14 cellular contexts compared by ENCODE assay signal in the genomic region with DNA sequence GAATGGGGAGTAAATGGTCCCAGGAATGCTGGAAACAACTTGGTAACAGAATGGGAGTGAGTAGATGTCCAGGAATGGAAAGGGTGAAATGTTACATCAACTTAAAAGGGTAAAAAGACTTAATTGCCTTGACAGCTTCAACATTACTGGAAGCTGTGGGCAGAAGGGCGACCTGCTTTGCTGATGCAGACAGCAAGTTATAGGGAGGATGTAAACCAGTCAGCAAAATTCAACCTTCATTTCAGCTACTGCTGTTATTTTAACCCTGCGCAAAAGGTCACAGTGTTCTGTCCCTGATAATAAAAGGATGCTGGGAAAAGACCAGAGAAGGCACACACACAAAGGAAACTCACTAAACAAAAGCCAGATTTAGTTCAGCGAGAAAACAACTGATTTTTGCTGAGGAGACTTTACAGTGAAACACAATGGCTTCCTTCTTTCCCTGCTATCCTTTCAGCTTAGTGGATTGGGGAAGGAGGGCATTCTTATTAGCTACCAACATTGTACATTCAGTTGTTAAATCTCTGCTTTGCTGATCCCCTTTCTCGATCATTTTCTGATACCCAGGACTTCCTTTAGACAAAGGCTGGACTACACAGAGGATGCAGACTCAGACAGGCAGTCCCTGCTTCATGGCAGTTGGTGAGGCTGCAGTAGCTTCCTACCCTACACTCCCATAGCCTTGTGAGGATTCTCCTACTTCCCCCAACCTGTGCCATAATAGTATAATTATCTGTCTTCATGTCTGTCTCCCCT.
DNase-seq lines count a peak whose midpoint lies in the region; ATAC-seq and TF ChIP-seq lines count a peak whose summit lies in the region.
"Had no signal": no experiment of that assay in that cellular context is flagged by ENCODE, and none has a peak within 500 bp of the region (broad histone marks: within the 10 kb centered on the region; RNA-seq: fewer than 3 reads in every experiment).

No MANE protein-coding gene starts in this region.

- 67 to 73% methylated on average over 4 of the region's 4 CpGs for WGBS in lower leg skin, 2 donors

- DNase-seq in EH (ENCODE audit: low read depth) (peak; percentile 93), islet precursor cell (peak; percentile 61), renal cortical epithelial cell (ENCODE audit: low read depth) (peak; percentile 69), putamen (ENCODE audit: low spot score) (no peak), lower leg skin (ENCODE audit: low spot score in 2 of 2) (no peak), cerebellar nuclear complex (lab: John Stamatoyannopoulos, UW) (no peak)
- DNase-seq: activated CD4-positive, alpha-beta T cell treated with anti-CD3 and anti-CD28 coated beads for 4 hours; AML-193; GDM1; NCI-H526; SW 1271 had no signal

- intact Hi-C loops in lower leg skin (cut with DNase I; ENCODE audit: low total_unique reads) = no loop called here

- TF ChIP-seq CTCF in lower leg skin (IDR thresholded peaks at IDR 0.05) = no peak

- no peak overlapping the region for H3K4me3 ChIP-seq in lower leg skin (ENCODE audit: low read depth, poor library complexity, severe bottlenecking)
- H3K4me3 ChIP-seq: prostate gland had no signal

- TF ChIP-seq POLR2A in lower leg skin (IDR thresholded peaks at IDR 0.05) = no peak

- H3K27ac ChIP-seq in angular gyrus (ENCODE audit: low read depth, low read length) = peak overlapping the region; percentile 82

- no peak for ATAC-seq in GM18861 (IDR thresholded peaks at IDR 0.05; ENCODE audit: unreplicated experiment)

Comparison
In these comparisons a context has a peak if more than half of its experiments do, and no peak if none do; other contexts are left out.
1. DNase-seq: peak in EH (single experiment), islet precursor cell (single experiment) and renal cortical epithelial cell (single experiment); none in putamen (single experiment), lower leg skin (0 of 2) and cerebellar nuclear complex (0 of 2).